1 cellular context compared by ENCODE assay signal in the genomic region with DNA sequence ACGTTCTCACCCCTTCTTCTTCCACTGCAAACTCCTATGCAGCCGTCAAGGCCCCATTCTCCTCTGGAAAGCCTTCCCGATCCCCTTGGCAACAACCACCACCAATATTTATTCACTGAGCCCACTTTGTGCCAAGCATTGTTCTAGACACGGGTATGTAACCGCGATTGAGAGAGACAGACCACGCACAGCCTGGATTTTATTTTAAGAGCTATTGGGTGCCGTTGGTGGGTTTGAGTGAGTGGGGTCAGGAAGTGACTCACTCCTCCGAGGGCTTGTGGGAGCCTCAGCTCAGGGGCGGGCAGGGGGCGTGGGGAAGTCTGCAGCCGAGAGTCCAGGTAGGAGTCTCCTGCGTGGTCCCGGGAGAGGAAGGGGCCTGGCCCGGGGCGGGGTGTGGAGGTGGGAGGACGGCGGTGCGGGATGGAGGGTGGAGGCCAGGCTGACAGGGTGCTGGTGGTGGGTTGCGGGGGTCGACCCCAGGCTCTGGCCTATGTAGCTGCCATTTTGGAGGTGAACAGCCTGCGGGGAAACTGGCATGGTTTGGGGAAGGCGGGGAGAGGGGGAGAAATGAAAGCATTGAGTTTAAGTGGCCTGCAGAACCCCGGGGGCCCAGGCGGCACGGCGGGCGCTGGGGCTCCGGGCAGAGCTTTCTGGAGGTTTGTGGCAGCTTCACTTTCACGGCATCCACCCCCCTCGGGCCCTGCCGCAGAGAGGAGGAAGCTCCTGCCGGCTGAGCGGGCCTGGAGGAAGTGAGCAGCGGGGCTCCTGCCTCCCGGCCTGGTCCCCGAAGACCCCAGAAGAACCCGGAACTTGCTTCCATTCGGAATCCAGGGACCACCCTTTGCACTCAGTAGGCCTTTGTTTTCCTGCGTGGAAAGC.
TF ChIP-seq lines count a peak whose summit lies in the region.

No MANE protein-coding gene starts in this region.

TF ChIP-seq in GM12878, 131 proteins besides CTCF, POLR2A, EP300 and RAD21 (continued from another document):
- TF ChIP-seq, protein P1, sequence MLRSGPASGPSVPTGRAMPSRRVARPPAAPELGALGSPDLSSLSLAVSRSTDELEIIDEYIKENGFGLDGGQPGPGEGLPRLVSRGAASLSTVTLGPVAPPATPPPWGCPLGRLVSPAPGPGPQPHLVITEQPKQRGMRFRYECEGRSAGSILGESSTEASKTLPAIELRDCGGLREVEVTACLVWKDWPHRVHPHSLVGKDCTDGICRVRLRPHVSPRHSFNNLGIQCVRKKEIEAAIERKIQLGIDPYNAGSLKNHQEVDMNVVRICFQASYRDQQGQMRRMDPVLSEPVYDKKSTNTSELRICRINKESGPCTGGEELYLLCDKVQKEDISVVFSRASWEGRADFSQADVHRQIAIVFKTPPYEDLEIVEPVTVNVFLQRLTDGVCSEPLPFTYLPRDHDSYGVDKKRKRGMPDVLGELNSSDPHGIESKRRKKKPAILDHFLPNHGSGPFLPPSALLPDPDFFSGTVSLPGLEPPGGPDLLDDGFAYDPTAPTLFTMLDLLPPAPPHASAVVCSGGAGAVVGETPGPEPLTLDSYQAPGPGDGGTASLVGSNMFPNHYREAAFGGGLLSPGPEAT (IDR thresholded peaks at IDR 0.05; ENCODE audit: low read depth), result no peak
TF ChIP-seq in GM12878: peak in this region for 23.
